In the genomic region with DNA sequence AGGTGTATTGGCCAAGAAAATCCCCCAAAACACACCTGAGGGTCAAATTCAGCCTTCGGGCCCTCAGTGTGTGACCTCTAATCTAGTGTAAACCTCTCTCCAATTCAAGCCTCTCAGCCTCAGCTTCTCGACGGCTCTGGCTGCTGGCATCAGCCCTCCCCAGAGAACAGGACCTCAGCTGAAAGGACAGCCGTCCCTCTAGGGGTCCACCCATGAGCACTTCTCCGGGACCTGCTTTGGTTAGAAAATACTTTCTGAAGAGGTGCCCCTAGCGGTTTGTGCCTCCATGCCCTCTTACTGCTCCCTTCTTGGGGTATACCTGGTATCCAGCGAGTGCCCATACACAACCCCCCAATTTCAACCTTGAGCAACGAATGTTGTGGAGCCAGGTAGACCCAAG, we compare ENCODE assay signal across 21 cellular contexts. TPM values are rescaled to one million over a fixed set of nuclear protein-coding genes. Genes with fewer than 3 reads are reported as not detected.
DNase-seq lines count a peak whose midpoint lies in the region; ATAC-seq and TF ChIP-seq lines count a peak whose summit lies in the region.
"Had no signal": no experiment of that assay in that cellular context is flagged by ENCODE, and none has a peak within 500 bp of the region (broad histone marks: within the 10 kb centered on the region; RNA-seq: fewer than 3 reads in every experiment).

No MANE protein-coding gene starts in this region.

- peak; percentile 33 for DNase-seq in cardiac septum (ENCODE audit: low spot score)
- no peak for DNase-seq in left ventricle myocardium superior
- DNase-seq in activated CD4-positive, alpha-beta memory T cell treated with anti-CD3 and anti-CD28 coated beads, Interleukin-2, amount 10 ng/mL, durations not matched to agents 7 days and 5 days, result peak; percentile 6
- peak; percentile 53 for DNase-seq in mesenteric fat pad (ENCODE audit: low spot score)
- peak; percentile 57 for DNase-seq in type B pancreatic cell (ENCODE audit: extremely low spot score, unreplicated experiment)
- no peak for DNase-seq in SIG-M5 treated with dmso at 0.1 percent for 504 hours (lab: John Stamatoyannopoulos, UW; ENCODE audit: unreplicated experiment)
- DNase-seq in HuH-7.5 (ENCODE audit: low spot score), result no peak
- no peak for DNase-seq in glomerular visceral epithelial cell (ENCODE audit: extremely low spot score)
- DNase-seq: Calu3; DMS153; GM23248; HCEC 1CT; IMR-90; NCI-H1105; NCI-H2029 treated with DMSO at 0.1 percent for 48 hours; NCI-H345; NCI-H524; NCI-H774; NK-92 treated with Interleukin-12 subunit alpha and Interleukin-12 subunit beta, amount 100 ng/mL, for 24 hours; SIG-M5 had no signal

- POLR2A ChIA-PET in activated CD4-positive, alpha-beta memory T cell treated with anti-CD3 and anti-CD28 coated beads, Interleukin-2, amount 10 ng/mL, durations not matched to agents 7 days and 5 days (lab: Charles Lee), result no interaction called here

- no peaks in the 10 kb centered on the region for H3K27me3 Mint-ChIP-seq in activated CD4-positive, alpha-beta memory T cell treated with anti-CD3 and anti-CD28 coated beads, Interleukin-2, amount 10 ng/mL, durations not matched to agents 7 days and 5 days
- H3K27me3 Mint-ChIP-seq in type B pancreatic cell, result peaks cover 11% of the 10 kb centered on the region

- TF ChIP-seq CTCF in type B pancreatic cell (conservative IDR thresholded peaks at IDR 0.05), result no peak

- H3K9me3 Mint-ChIP-seq in activated CD4-positive, alpha-beta memory T cell treated with anti-CD3 and anti-CD28 coated beads, Interleukin-2, amount 10 ng/mL, durations not matched to agents 7 days and 5 days, result no peaks in the 10 kb centered on the region
- H3K9me3 Mint-ChIP-seq in type B pancreatic cell, result no peaks in the 10 kb centered on the region
- H3K9me3 Mint-ChIP-seq: CD8-positive, alpha-beta T cell had no signal

- H3K4me3 Mint-ChIP-seq in activated CD4-positive, alpha-beta memory T cell treated with anti-CD3 and anti-CD28 coated beads, Interleukin-2, amount 10 ng/mL, durations not matched to agents 7 days and 5 days, result no peak overlapping the region
- no peak overlapping the region for H3K4me3 Mint-ChIP-seq in type B pancreatic cell
- H3K4me3 Mint-ChIP-seq: CD8-positive, alpha-beta T cell had no signal

- H3K36me3 Mint-ChIP-seq in activated CD4-positive, alpha-beta memory T cell treated with anti-CD3 and anti-CD28 coated beads, Interleukin-2, amount 10 ng/mL, durations not matched to agents 7 days and 5 days (ENCODE audit: low read depth), result no peaks in the 10 kb centered on the region
- no peaks in the 10 kb centered on the region for H3K36me3 Mint-ChIP-seq in type B pancreatic cell
- H3K36me3 Mint-ChIP-seq: CD8-positive, alpha-beta T cell had no signal

- H3K27ac Mint-ChIP-seq in activated CD4-positive, alpha-beta memory T cell treated with anti-CD3 and anti-CD28 coated beads, Interleukin-2, amount 10 ng/mL, durations not matched to agents 7 days and 5 days, result no peak overlapping the region
- H3K27ac Mint-ChIP-seq in type B pancreatic cell, result no peak overlapping the region
- H3K27ac Mint-ChIP-seq: CD8-positive, alpha-beta T cell had no signal

- ATAC-seq in left ventricle myocardium superior, result no peak
- ATAC-seq: CD8-positive, alpha-beta T cell had no signal

- no peaks in the 10 kb centered on the region for H3K4me1 Mint-ChIP-seq in activated CD4-positive, alpha-beta memory T cell treated with anti-CD3 and anti-CD28 coated beads, Interleukin-2, amount 10 ng/mL, durations not matched to agents 7 days and 5 days
- peaks cover 5% of the 10 kb centered on the region for H3K4me1 Mint-ChIP-seq in type B pancreatic cell (ENCODE audit: unreplicated experiment)

- intact Hi-C loops in cardiac septum (cut with DNase I) (no loop called here), left ventricle myocardium superior (cut with micrococcal nuclease) (no loop called here)

- CTCF ChIA-PET in activated CD4-positive, alpha-beta memory T cell treated with anti-CD3 and anti-CD28 coated beads, Interleukin-2, amount 10 ng/mL, durations not matched to agents 7 days and 5 days (lab: Charles Lee), result no interaction called here

RNA-seq across cellular contexts. Expression of a gene that starts 48.8 kb away (rescaled TPM):
- 2.8 TPM for total RNA-seq in cardiac septum
- total RNA-seq in left ventricle myocardium superior, result 2.8 TPM
- not detected for total RNA-seq in activated CD4-positive, alpha-beta memory T cell treated with anti-CD3 and anti-CD28 coated beads, Interleukin-2, amount 10 ng/mL, durations not matched to agents 7 days and 5 days
- 54.8 TPM for total RNA-seq in mesenteric fat pad
- 4.9 and 7.5 TPM in 2 replicates for total RNA-seq in type B pancreatic cell (ENCODE audit: low replicate concordance)
- total RNA-seq: Calu3; CD8-positive, alpha-beta T cell had no signal

Comparison
In these comparisons a context has a peak if more than half of its experiments do, and no peak if none do; other contexts are left out.
1. DNase-seq: peak in cardiac septum (single experiment), activated CD4-positive, alpha-beta memory T cell treated with anti-CD3 and anti-CD28 coated beads, Interleukin-2, amount 10 ng/mL, durations not matched to agents 7 days and 5 days (single experiment), mesenteric fat pad (single experiment) and type B pancreatic cell (single experiment); none in left ventricle myocardium superior (single experiment), SIG-M5 treated with dmso at 0.1 percent for 504 hours (single experiment), HuH-7.5 (single experiment) and glomerular visceral epithelial cell (single experiment).